Comparison of ENCODE assay signal across 24 cellular contexts in the genomic region with DNA sequence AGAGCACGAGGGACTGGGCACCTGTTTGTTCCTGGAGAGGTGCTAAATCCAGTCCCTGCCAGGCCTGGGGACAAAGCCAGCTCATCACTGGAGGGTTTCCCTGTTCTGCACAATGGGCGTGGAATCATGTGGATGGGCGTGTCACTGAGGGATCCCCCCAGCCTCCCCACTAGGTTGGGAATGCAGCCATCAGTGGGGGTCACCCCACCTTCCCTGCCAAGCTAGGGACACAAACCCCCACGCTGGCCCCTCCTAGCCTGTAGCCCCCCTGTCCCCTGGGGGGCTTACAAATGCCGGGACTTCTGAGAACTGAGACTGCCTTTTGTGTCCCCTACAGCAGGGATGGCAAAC.
"Had no signal": no experiment of that assay in that cellular context is flagged by ENCODE, and none has a peak within 500 bp of the region (broad histone marks: within the 10 kb centered on the region; RNA-seq: fewer than 3 reads in every experiment).

No MANE protein-coding gene starts in this region.

- H3K36me3 ChIP-seq: colonic mucosa, esophagus squamous epithelium, heart right ventricle, left lung, pancreas, spleen, thoracic aorta, tibial nerve, upper lobe of left lung had no signal

- ATAC-seq: heart right ventricle; left cardiac atrium; left lung; naive thymus-derived CD4-positive, alpha-beta T cell; stimulated activated naive B cell treated with anti-CD40 and anti-IgM and Interleukin-4, amounts not matched to agents 10 μg/mL and 1 μg/mL and 100 μg/mL, for 72 hours had no signal

- H3K9me3 ChIP-seq: colonic mucosa, esophagus squamous epithelium, left lung, pancreas, thoracic aorta, upper lobe of left lung had no signal

- H3K4me3 ChIP-seq: colonic mucosa, esophagus squamous epithelium, heart right ventricle, left lung, pancreas, skin epidermis, spleen, thoracic aorta, tibial nerve, upper lobe of left lung had no signal

- H3K27ac ChIP-seq: colonic mucosa, esophagus squamous epithelium, heart right ventricle, left lung, pancreas, skin epidermis, spleen, thoracic aorta, tibial nerve, upper lobe of left lung had no signal

- H3K4me1 ChIP-seq: colonic mucosa, esophagus squamous epithelium, heart right ventricle, left lung, pancreas, spleen, tibial nerve, upper lobe of left lung had no signal

- FAIRE-seq: islet of Langerhans, pancreas, urothelium cell line had no signal

- DNase-seq: colonic mucosa; effector CD8-positive, alpha-beta T cell; endodermal cell; esophagus squamous epithelium; foreskin melanocyte; glutamatergic neuron; heart right ventricle; left cardiac atrium; left lung; mesenchymal stem cell; midbrain; occipital lobe; pancreas; retina; spleen; stimulated activated CD4-positive, alpha-beta T cell treated with anti-CD3 and anti-CD28 coated beads, Interleukin-4, amount 100 ng/mL, for 4 hours; stimulated activated naive B cell treated with anti-CD40 and anti-IgM and Interleukin-4, amounts not matched to agents 10 μg/mL and 1 μg/mL and 100 μg/mL, for 72 hours; upper lobe of left lung had no signal

- H3K27me3 ChIP-seq: colonic mucosa, pancreas, tibial nerve, upper lobe of left lung had no signal
